ENCODE assay signal across 8 cellular contexts in genomic region chr6:37820713-37821069, GRCh38. TPM values are rescaled to one million over a fixed set of nuclear protein-coding genes. Genes with fewer than 3 reads are reported as not detected.
DNase-seq lines count a peak whose midpoint lies in the region; ATAC-seq and TF ChIP-seq lines count a peak whose summit lies in the region.

No MANE protein-coding gene starts in this region.

- peak overlapping the region; percentile 72 for H3K27ac Mint-ChIP-seq in stimulated activated naive CD8-positive, alpha-beta T cell treated with anti-CD3 and anti-CD28 coated beads, Interleukin-15, Interleukin-2, amounts not matched to agents 100 ng/mL and 50 ng/mL, for 24 hours
- peak overlapping the region; percentile 71 for H3K27ac Mint-ChIP-seq in MCF 10A (ENCODE audit: low read depth, unreplicated experiment)

- TSS peak; percentile 63 for BruUV-seq in MCF 10A (replicated peaks; lab: Mats Ljungman, UMichigan)

- no peaks in the 10 kb centered on the region for H3K27me3 ChIP-seq in aorta (ENCODE audit: control insufficient read depth in 1 of 2, insufficient read depth in 2 of 2, low read length in 1 of 2)

- peaks cover 4 to 16% of the 10 kb centered on the region in 2 donors for H3K4me1 ChIP-seq in aorta (ENCODE audit: control insufficient read depth in 1 of 2, insufficient read depth in 2 of 2, low read length in 2 of 2)

- peak overlapping the region; percentile 92 to 99 for H3K4me3 ChIP-seq in aorta (ENCODE audit: low read length in 2 of 2)

- H3K9me3 Mint-ChIP-seq in stimulated activated naive CD8-positive, alpha-beta T cell treated with anti-CD3 and anti-CD28 coated beads, Interleukin-15, Interleukin-2, amounts not matched to agents 100 ng/mL and 50 ng/mL, for 24 hours = no peaks in the 10 kb centered on the region
- no peaks in the 10 kb centered on the region for H3K9me3 Mint-ChIP-seq in MCF 10A (ENCODE audit: unreplicated experiment)

- no peak for TF ChIP-seq CTCF in MCF 10A (IDR thresholded peaks at IDR 0.05; ENCODE audit: unreplicated experiment)

- ATAC-seq in stimulated activated naive CD8-positive, alpha-beta T cell treated with anti-CD3 and anti-CD28 coated beads, Interleukin-15, Interleukin-2, amounts not matched to agents 100 U/mL and 50 U/mL, for 24 hours = no peak
- ATAC-seq in aorta (ENCODE audit: low FRiP score) = no peak

- H3K36me3 Mint-ChIP-seq in stimulated activated naive CD8-positive, alpha-beta T cell treated with anti-CD3 and anti-CD28 coated beads, Interleukin-15, Interleukin-2, amounts not matched to agents 100 ng/mL and 50 ng/mL, for 24 hours (ENCODE audit: low read depth) = peaks cover 7% of the 10 kb centered on the region
- H3K36me3 Mint-ChIP-seq in MCF 10A (ENCODE audit: insufficient read depth, unreplicated experiment) = peaks cover 12% of the 10 kb centered on the region

- H3K4me1 Mint-ChIP-seq in stimulated activated naive CD8-positive, alpha-beta T cell treated with anti-CD3 and anti-CD28 coated beads, Interleukin-15, Interleukin-2, amounts not matched to agents 100 ng/mL and 50 ng/mL, for 24 hours (ENCODE audit: low read depth) = peaks cover 65% of the 10 kb centered on the region
- peaks cover 31% of the 10 kb centered on the region for H3K4me1 Mint-ChIP-seq in MCF 10A (ENCODE audit: insufficient read depth, unreplicated experiment)

- POLR2A ChIA-PET in MCF 10A (lab: Yijun Ruan, JAX) = interaction anchor here (0.5 to 4.3 kb wide), 19 partner anchors 9 to 585 kb away, joined by 3 to 39 read pairs (median 3); no protein-coding TSS in a partner anchor

- H3K9me3 ChIP-seq in aorta (ENCODE audit: control insufficient read depth, low read length) = no peaks in the 10 kb centered on the region

- CTCF ChIA-PET in MCF 10A (lab: Yijun Ruan, JAX) = interaction anchor here (1.3 kb wide), 1 partner anchor 30 kb away, joined by 4 read pairs; no protein-coding TSS in a partner anchor

- no peaks in the 10 kb centered on the region for H3K36me3 ChIP-seq in aorta (ENCODE audit: control insufficient read depth in 1 of 2, insufficient read depth in 2 of 2, low read length in 1 of 2)

- peak overlapping the region; percentile 94 for H3K4me3 Mint-ChIP-seq in stimulated activated naive CD8-positive, alpha-beta T cell treated with anti-CD3 and anti-CD28 coated beads, Interleukin-15, Interleukin-2, amounts not matched to agents 100 ng/mL and 50 ng/mL, for 24 hours
- H3K4me3 Mint-ChIP-seq in MCF 10A (ENCODE audit: unreplicated experiment) = peak overlapping the region; percentile 91

- no peak for DNase-seq in stimulated activated naive CD8-positive, alpha-beta T cell treated with anti-CD3 and anti-CD28 coated beads, Interleukin-15, Interleukin-2, amounts not matched to agents 100 U/mL and 50 U/mL, for 24 hours
- DNase-seq in MCF 10A (ENCODE audit: unreplicated experiment) (no peak), lung microvascular endothelial cell (ENCODE audit: low read depth in 2 of 2) (peak; percentile 17 to 19), aorta (no peak), NCI-H446 treated with DMSO at 0.1 percent for 48 hours (lab: John Stamatoyannopoulos, UW) (no peak), retina (no peak), GM19238 (ENCODE audit: insufficient read length, low spot score) (no peak)

- no peak overlapping the region for H3K27ac ChIP-seq in aorta (ENCODE audit: low read depth in 1 of 2, low read length in 2 of 2)

- intact Hi-C loops in MCF 10A (cut with micrococcal nuclease) = loop anchor here (5.0 kb wide), 1 partner anchor 42 kb away; no protein-coding TSS in a partner anchor
- intact Hi-C loops in aorta (cut with DNase I) = no loop called here

- no peaks in the 10 kb centered on the region for H3K27me3 Mint-ChIP-seq in stimulated activated naive CD8-positive, alpha-beta T cell treated with anti-CD3 and anti-CD28 coated beads, Interleukin-15, Interleukin-2, amounts not matched to agents 100 ng/mL and 50 ng/mL, for 24 hours
- H3K27me3 Mint-ChIP-seq in MCF 10A (ENCODE audit: insufficient read depth, unreplicated experiment) = no peaks in the 10 kb centered on the region

- WGBS in aorta, 2 donors = 27 to 37% methylated on average over 3 of the region's 3 CpGs

RNA-seq across cellular contexts. Expression of gene ZFAND3, which starts 1.2 kb away (rescaled TPM):
- total RNA-seq in MCF 10A (2022) (85.0 and 100 TPM in 2 replicates), lung microvascular endothelial cell (14.4 and 16.5 TPM in 2 replicates), aorta (10 to 100 TPM; 83.6 to 86.0 TPM)
- 10 to 100 TPM; 29.6 to 46.6 TPM for polyA plus RNA-seq in aorta

Comparison
In these comparisons a context has a peak if more than half of its experiments do, and no peak if none do; other contexts are left out.
1. DNase-seq: peak in lung microvascular endothelial cell (2 of 2); none in stimulated activated naive CD8-positive, alpha-beta T cell treated with anti-CD3 and anti-CD28 coated beads, Interleukin-15, Interleukin-2, amounts not matched to agents 100 U/mL and 50 U/mL, for 24 hours (single experiment), MCF 10A (single experiment), aorta (0 of 2), NCI-H446 treated with DMSO at 0.1 percent for 48 hours (single experiment), retina (single experiment) and GM19238 (single experiment).